ENCODE assay signal across 1 cellular context in the genomic region with DNA sequence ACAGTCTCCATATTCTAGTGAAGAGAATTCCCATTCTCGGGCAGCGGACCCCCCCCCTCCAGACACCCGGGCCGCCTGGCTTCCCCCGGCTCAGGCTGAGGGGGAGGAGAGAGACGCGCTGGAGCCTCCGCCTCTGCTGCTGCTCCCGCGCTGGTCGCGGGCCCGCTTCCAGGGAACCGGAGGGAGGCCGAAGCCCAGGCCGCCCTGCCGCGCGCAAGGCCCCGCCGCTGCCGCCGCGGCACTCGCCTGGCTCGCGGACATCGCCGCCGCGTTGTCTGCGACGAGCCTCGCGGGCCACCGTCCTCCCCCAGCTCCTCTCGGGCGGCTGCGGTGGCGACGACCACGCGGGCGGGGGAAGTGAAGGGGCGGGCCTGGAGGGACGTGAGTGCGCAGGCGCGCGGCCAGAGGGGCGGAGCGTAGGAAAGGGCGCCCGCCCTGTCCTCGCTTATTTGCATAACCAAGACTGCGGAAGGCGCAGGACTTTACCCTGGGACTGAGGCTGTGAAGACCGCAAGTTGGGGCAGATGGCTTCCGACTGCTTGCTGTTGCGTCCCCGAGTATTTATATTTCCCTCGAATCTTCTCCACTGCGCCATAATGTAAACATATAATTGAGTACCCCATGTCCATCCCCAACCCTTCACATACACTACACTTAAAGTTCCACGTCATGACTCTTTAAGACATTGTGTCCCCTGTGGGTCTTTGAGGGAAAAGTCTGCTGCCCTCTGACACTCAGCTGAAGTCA.
TF ChIP-seq lines count a peak whose summit lies in the region.

A gene with protein sequence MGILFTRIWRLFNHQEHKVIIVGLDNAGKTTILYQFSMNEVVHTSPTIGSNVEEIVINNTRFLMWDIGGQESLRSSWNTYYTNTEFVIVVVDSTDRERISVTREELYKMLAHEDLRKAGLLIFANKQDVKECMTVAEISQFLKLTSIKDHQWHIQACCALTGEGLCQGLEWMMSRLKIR (minus strand): TSS at position 279 of the 747 bp plus-strand sequence. CDS start 245 bp downstream, at position 34.

TF ChIP-seq in K562, 482 proteins besides CTCF, POLR2A, EP300 and RAD21 (continued from another document and continues in another):
- TF ChIP-seq, protein P1, sequence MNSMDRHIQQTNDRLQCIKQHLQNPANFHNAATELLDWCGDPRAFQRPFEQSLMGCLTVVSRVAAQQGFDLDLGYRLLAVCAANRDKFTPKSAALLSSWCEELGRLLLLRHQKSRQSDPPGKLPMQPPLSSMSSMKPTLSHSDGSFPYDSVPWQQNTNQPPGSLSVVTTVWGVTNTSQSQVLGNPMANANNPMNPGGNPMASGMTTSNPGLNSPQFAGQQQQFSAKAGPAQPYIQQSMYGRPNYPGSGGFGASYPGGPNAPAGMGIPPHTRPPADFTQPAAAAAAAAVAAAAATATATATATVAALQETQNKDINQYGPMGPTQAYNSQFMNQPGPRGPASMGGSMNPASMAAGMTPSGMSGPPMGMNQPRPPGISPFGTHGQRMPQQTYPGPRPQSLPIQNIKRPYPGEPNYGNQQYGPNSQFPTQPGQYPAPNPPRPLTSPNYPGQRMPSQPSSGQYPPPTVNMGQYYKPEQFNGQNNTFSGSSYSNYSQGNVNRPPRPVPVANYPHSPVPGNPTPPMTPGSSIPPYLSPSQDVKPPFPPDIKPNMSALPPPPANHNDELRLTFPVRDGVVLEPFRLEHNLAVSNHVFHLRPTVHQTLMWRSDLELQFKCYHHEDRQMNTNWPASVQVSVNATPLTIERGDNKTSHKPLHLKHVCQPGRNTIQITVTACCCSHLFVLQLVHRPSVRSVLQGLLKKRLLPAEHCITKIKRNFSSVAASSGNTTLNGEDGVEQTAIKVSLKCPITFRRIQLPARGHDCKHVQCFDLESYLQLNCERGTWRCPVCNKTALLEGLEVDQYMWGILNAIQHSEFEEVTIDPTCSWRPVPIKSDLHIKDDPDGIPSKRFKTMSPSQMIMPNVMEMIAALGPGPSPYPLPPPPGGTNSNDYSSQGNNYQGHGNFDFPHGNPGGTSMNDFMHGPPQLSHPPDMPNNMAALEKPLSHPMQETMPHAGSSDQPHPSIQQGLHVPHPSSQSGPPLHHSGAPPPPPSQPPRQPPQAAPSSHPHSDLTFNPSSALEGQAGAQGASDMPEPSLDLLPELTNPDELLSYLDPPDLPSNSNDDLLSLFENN (IDR thresholded peaks at IDR 0.05; ENCODE audit: low read depth in 2 of 2, low read length in 2 of 2), result no peak
- TF ChIP-seq ETS2 (tag; IDR thresholded peaks at IDR 0.05; ENCODE audit: borderline replicate concordance, poor library complexity, severe bottlenecking) (no peak), STAG1 (CRISPR knock-in tag; IDR thresholded peaks at IDR 0.05; ENCODE audit: borderline replicate concordance) (no peak), TAF1 (IDR thresholded peaks at IDR 0.05; ENCODE audit: control insufficient read depth, extremely low read depth, insufficient read depth, low read length, severe bottlenecking) (peak; percentile 90), CBX1 (IDR thresholded peaks at IDR 0.05; ENCODE audit: low read depth) (peak; percentile 77), ZNF583 (CRISPR knock-in tag; IDR thresholded peaks at IDR 0.05) (peak; percentile 37; the same call in 1 of the 2 replicates), GATAD2B (IDR thresholded peaks at IDR 0.05; ENCODE audit: borderline replicate concordance) (peak; percentile 94), ZBTB17 (CRISPR knock-in tag; IDR thresholded peaks at IDR 0.05) (peak; percentile 65), NBN (IDR thresholded peaks at IDR 0.05; ENCODE audit: low read depth) (peak; percentile 87), DNMT1 (IDR thresholded peaks at IDR 0.05) (no peak), FIP1L1 (IDR thresholded peaks at IDR 0.05; ENCODE audit: low read depth, low read length, poor library complexity, severe bottlenecking) (peak; percentile 85), EZH2 (IDR thresholded peaks at IDR 0.05; ENCODE audit: borderline replicate concordance, low read depth, low read length) (no peak), ZKSCAN1 (IDR thresholded peaks at IDR 0.05; ENCODE audit: low read depth, low read length) (no peak), POU5F1 (IDR thresholded peaks at IDR 0.05; ENCODE audit: borderline replicate concordance, low read depth, low read length, partially characterized antibody) (peak; percentile 58), FOXK1 (CRISPR knock-in tag; IDR thresholded peaks at IDR 0.05; ENCODE audit: borderline replicate concordance) (0 out of 2 replicates have a peak, but pooled peaks have one; percentile 48), ZFP1 (CRISPR knock-in tag; IDR thresholded peaks at IDR 0.05) (no peak), ETV1 (tag; conservative IDR thresholded peaks at IDR 0.05; ENCODE audit: low read depth) (0 out of 2 replicates have a peak, but pooled peaks have one; percentile 17), NR2C2 (CRISPR knock-in tag; IDR thresholded peaks at IDR 0.05) (0 out of 2 replicates have a peak, but pooled peaks have one; percentile 39), NR2C2 (tag; IDR thresholded peaks at IDR 0.05) (peak; percentile 81), CBX3 (IDR thresholded peaks at IDR 0.05; ENCODE audit: borderline replicate concordance in 1 of 2, low read length in 2 of 2) (0 out of 3 replicates have a peak, but pooled peaks of 1 of the 2 experiments have one; percentile 21), RBBP5 (IDR thresholded peaks at IDR 0.05; ENCODE audit: borderline replicate concordance, insufficient read depth, low read length, poor library complexity, severe bottlenecking) (peak; percentile 99), MYC (IDR thresholded peaks at IDR 0.05; ENCODE audit: low read depth, low read length) (peak; percentile 94), MYC (CRISPR knock-in tag; IDR thresholded peaks at IDR 0.05; ENCODE audit: borderline replicate concordance, low read depth) (peak; percentile 47; the same call in 1 of the 2 replicates), ZNF24 (IDR thresholded peaks at IDR 0.05) (no peak), FOXJ2 (tag; IDR thresholded peaks at IDR 0.05) (no peak), ZNF175 (CRISPR knock-in tag; IDR thresholded peaks at IDR 0.05; ENCODE audit: low read depth) (peak; percentile 59; the same call in 1 of the 2 replicates), CREB1 (IDR thresholded peaks at IDR 0.05) (peak; percentile 65), CREB1 (CRISPR knock-in tag; IDR thresholded peaks at IDR 0.05) (peak; percentile 74), ZNF551 (CRISPR knock-in tag; IDR thresholded peaks at IDR 0.05) (no peak)
- TF ChIP-seq, protein P2, sequence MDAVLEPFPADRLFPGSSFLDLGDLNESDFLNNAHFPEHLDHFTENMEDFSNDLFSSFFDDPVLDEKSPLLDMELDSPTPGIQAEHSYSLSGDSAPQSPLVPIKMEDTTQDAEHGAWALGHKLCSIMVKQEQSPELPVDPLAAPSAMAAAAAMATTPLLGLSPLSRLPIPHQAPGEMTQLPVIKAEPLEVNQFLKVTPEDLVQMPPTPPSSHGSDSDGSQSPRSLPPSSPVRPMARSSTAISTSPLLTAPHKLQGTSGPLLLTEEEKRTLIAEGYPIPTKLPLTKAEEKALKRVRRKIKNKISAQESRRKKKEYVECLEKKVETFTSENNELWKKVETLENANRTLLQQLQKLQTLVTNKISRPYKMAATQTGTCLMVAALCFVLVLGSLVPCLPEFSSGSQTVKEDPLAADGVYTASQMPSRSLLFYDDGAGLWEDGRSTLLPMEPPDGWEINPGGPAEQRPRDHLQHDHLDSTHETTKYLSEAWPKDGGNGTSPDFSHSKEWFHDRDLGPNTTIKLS (IDR thresholded peaks at IDR 0.05; ENCODE audit: borderline replicate concordance, low read depth), result peak; percentile 88
- TF ChIP-seq, protein P3, sequence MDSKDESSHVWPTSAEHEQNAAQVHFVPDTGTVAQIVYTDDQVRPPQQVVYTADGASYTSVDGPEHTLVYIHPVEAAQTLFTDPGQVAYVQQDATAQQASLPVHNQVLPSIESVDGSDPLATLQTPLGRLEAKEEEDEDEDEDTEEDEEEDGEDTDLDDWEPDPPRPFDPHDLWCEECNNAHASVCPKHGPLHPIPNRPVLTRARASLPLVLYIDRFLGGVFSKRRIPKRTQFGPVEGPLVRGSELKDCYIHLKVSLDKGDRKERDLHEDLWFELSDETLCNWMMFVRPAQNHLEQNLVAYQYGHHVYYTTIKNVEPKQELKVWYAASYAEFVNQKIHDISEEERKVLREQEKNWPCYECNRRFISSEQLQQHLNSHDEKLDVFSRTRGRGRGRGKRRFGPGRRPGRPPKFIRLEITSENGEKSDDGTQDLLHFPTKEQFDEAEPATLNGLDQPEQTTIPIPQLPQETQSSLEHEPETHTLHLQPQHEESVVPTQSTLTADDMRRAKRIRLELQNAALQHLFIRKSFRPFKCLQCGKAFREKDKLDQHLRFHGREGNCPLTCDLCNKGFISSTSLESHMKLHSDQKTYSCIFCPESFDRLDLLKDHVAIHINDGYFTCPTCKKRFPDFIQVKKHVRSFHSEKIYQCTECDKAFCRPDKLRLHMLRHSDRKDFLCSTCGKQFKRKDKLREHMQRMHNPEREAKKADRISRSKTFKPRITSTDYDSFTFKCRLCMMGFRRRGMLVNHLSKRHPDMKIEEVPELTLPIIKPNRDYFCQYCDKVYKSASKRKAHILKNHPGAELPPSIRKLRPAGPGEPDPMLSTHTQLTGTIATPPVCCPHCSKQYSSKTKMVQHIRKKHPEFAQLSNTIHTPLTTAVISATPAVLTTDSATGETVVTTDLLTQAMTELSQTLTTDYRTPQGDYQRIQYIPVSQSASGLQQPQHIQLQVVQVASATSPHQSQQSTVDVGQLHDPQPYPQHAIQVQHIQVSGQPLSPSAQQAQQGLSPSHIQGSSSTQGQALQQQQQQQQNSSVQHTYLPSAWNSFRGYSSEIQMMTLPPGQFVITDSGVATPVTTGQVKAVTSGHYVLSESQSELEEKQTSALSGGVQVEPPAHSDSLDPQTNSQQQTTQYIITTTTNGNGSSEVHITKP (IDR thresholded peaks at IDR 0.05; ENCODE audit: partially characterized antibody), result no peak
- TF ChIP-seq, protein P4, sequence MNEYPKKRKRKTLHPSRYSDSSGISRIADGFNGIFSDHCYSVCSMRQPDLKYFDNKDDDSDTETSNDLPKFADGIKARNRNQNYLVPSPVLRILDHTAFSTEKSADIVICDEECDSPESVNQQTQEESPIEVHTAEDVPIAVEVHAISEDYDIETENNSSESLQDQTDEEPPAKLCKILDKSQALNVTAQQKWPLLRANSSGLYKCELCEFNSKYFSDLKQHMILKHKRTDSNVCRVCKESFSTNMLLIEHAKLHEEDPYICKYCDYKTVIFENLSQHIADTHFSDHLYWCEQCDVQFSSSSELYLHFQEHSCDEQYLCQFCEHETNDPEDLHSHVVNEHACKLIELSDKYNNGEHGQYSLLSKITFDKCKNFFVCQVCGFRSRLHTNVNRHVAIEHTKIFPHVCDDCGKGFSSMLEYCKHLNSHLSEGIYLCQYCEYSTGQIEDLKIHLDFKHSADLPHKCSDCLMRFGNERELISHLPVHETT (CRISPR knock-in tag; conservative IDR thresholded peaks at IDR 0.05 in 1 of 2, IDR thresholded peaks at IDR 0.05 in 1 of 2), result peak in 1 of 2 experiments; percentile 71; a peak in 1 of 4 replicates
- TF ChIP-seq, protein P5, sequence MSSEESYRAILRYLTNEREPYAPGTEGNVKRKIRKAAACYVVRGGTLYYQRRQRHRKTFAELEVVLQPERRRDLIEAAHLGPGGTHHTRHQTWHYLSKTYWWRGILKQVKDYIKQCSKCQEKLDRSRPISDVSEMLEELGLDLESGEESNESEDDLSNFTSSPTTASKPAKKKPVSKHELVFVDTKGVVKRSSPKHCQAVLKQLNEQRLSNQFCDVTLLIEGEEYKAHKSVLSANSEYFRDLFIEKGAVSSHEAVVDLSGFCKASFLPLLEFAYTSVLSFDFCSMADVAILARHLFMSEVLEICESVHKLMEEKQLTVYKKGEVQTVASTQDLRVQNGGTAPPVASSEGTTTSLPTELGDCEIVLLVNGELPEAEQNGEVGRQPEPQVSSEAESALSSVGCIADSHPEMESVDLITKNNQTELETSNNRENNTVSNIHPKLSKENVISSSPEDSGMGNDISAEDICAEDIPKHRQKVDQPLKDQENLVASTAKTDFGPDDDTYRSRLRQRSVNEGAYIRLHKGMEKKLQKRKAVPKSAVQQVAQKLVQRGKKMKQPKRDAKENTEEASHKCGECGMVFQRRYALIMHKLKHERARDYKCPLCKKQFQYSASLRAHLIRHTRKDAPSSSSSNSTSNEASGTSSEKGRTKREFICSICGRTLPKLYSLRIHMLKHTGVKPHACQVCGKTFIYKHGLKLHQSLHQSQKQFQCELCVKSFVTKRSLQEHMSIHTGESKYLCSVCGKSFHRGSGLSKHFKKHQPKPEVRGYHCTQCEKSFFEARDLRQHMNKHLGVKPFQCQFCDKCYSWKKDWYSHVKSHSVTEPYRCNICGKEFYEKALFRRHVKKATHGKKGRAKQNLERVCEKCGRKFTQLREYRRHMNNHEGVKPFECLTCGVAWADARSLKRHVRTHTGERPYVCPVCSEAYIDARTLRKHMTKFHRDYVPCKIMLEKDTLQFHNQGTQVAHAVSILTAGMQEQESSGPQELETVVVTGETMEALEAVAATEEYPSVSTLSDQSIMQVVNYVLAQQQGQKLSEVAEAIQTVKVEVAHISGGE (CRISPR knock-in tag; IDR thresholded peaks at IDR 0.05), result peak in 1 of 3 experiments; percentile 63; a peak in 1 of 6 replicates
- TF ChIP-seq, protein P6, sequence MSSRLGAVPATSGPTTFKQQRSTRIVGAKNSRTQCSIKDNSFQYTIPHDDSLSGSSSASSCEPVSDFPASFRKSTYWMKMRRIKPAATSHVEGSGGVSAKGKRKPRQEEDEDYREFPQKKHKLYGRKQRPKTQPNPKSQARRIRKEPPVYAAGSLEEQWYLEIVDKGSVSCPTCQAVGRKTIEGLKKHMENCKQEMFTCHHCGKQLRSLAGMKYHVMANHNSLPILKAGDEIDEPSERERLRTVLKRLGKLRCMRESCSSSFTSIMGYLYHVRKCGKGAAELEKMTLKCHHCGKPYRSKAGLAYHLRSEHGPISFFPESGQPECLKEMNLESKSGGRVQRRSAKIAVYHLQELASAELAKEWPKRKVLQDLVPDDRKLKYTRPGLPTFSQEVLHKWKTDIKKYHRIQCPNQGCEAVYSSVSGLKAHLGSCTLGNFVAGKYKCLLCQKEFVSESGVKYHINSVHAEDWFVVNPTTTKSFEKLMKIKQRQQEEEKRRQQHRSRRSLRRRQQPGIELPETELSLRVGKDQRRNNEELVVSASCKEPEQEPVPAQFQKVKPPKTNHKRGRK (tag; IDR thresholded peaks at IDR 0.05), result no peak
- TF ChIP-seq, protein P7, sequence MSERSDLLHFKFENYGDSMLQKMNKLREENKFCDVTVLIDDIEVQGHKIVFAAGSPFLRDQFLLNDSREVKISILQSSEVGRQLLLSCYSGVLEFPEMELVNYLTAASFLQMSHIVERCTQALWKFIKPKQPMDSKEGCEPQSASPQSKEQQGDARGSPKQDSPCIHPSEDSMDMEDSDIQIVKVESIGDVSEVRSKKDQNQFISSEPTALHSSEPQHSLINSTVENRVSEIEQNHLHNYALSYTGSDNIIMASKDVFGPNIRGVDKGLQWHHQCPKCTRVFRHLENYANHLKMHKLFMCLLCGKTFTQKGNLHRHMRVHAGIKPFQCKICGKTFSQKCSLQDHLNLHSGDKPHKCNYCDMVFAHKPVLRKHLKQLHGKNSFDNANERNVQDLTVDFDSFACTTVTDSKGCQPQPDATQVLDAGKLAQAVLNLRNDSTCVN (CRISPR knock-in tag; IDR thresholded peaks at IDR 0.05), result 0 out of 2 replicates have a peak, but pooled peaks have one; percentile 11
- TF ChIP-seq, protein P8, sequence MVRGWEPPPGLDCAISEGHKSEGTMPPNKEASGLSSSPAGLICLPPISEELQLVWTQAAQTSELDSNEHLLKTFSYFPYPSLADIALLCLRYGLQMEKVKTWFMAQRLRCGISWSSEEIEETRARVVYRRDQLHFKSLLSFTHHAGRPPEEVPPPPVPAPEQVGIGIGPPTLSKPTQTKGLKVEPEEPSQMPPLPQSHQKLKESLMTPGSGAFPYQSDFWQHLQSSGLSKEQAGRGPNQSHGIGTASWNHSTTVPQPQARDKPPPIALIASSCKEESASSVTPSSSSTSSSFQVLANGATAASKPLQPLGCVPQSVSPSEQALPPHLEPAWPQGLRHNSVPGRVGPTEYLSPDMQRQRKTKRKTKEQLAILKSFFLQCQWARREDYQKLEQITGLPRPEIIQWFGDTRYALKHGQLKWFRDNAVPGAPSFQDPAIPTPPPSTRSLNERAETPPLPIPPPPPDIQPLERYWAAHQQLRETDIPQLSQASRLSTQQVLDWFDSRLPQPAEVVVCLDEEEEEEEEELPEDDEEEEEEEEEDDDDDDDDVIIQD (CRISPR knock-in tag; IDR thresholded peaks at IDR 0.05), result peak; percentile 90; the same call in 1 of the 2 replicates
